18 cellular contexts compared by ENCODE assay signal in genomic region chr20:35499271-35499670, GRCh38. TPM values are rescaled to one million over a fixed set of nuclear protein-coding genes. Genes with fewer than 3 reads are reported as not detected.
DNase-seq lines count a peak whose midpoint lies in the region; ATAC-seq lines count a peak whose summit lies in the region.
"Had no signal": no experiment of that assay in that cellular context is flagged by ENCODE, and none has a peak within 500 bp of the region (broad histone marks: within the 10 kb centered on the region; RNA-seq: fewer than 3 reads in every experiment).

No MANE protein-coding gene starts in this region.

- H3K9me3 Mint-ChIP-seq in activated naive CD4-positive, alpha-beta T cell treated with anti-CD3 and anti-CD28 coated beads, Interleukin-2, amount 10 ng/mL, durations not matched to agents 7 days and 5 days: no peaks in the 10 kb centered on the region
- H3K9me3 Mint-ChIP-seq in memory B cell: no peaks in the 10 kb centered on the region
- no peaks in the 10 kb centered on the region for H3K9me3 Mint-ChIP-seq in stimulated activated effector memory CD8-positive, alpha-beta T cell treated with anti-CD3 and anti-CD28 coated beads, Interleukin-12 subunit alpha, Interleukin-12 subunit beta, amount 100 ng/mL, for 72 hours
- H3K9me3 Mint-ChIP-seq: CD8-positive, alpha-beta T cell had no signal

- CTCF ChIA-PET in activated naive CD4-positive, alpha-beta T cell treated with anti-CD3 and anti-CD28 coated beads, Interleukin-2, amount 10 ng/mL, durations not matched to agents 7 days and 5 days (lab: Charles Lee): no interaction called here

- peaks cover 14% of the 10 kb centered on the region for H3K4me1 Mint-ChIP-seq in activated naive CD4-positive, alpha-beta T cell treated with anti-CD3 and anti-CD28 coated beads, Interleukin-2, amount 10 ng/mL, durations not matched to agents 7 days and 5 days
- H3K4me1 Mint-ChIP-seq in T-helper 17 cell (peaks cover 39% of the 10 kb centered on the region), memory B cell (peaks cover 39% of the 10 kb centered on the region)
- peaks cover 50% of the 10 kb centered on the region for H3K4me1 Mint-ChIP-seq in stimulated activated effector memory CD8-positive, alpha-beta T cell treated with anti-CD3 and anti-CD28 coated beads, Interleukin-12 subunit alpha, Interleukin-12 subunit beta, amount 100 ng/mL, for 72 hours

- H3K4me3 Mint-ChIP-seq in activated naive CD4-positive, alpha-beta T cell treated with anti-CD3 and anti-CD28 coated beads, Interleukin-2, amount 10 ng/mL, durations not matched to agents 7 days and 5 days: no peak overlapping the region
- no peak overlapping the region for H3K4me3 Mint-ChIP-seq in T-helper 17 cell
- no peak overlapping the region for H3K4me3 Mint-ChIP-seq in memory B cell
- no peak overlapping the region for H3K4me3 Mint-ChIP-seq in stimulated activated effector memory CD8-positive, alpha-beta T cell treated with anti-CD3 and anti-CD28 coated beads, Interleukin-12 subunit alpha, Interleukin-12 subunit beta, amount 100 ng/mL, for 72 hours
- H3K4me3 Mint-ChIP-seq: CD8-positive, alpha-beta T cell had no signal

- H3K9me3 ChIP-seq in T-helper 17 cell (ENCODE audit: control insufficient read depth, low read length, poor library complexity, severe bottlenecking): no peaks in the 10 kb centered on the region
- H3K9me3 ChIP-seq: MG63 had no signal

- DNase-seq in activated naive CD4-positive, alpha-beta T cell treated with anti-CD3 and anti-CD28 coated beads, Interleukin-2, amount 10 ng/mL, durations not matched to agents 7 days and 5 days: no peak
- no peak for DNase-seq in activated naive CD4-positive, alpha-beta T cell (lab: John Stamatoyannopoulos, UW)
- DNase-seq in T-helper 17 cell (no peak), memory B cell (ENCODE audit: low spot score in 2 of 2) (no peak), NCI-H2227 treated with DMSO at 0.1 percent for 48 hours (lab: John Stamatoyannopoulos, UW) (no peak), NCI-H2196 treated with DMSO at 0.1 percent for 48 hours (lab: John Stamatoyannopoulos, UW; ENCODE audit: unreplicated experiment) (no peak)
- DNase-seq in stimulated activated effector memory CD8-positive, alpha-beta T cell treated with anti-CD3 and anti-CD28 coated beads, Interleukin-12 subunit alpha, Interleukin-12 subunit beta, amount 100 ng/mL, for 72 hours (ENCODE audit: low spot score in 2 of 2): no peak
- DNase-seq: CD8-positive, alpha-beta T cell; DMS53; Kasumi-1; MG63; NCI-H1048; NCI-H1436; NCI-H2029; NCI-H446 treated with DMSO at 0.1 percent for 48 hours had no signal

- H3K36me3 Mint-ChIP-seq in activated naive CD4-positive, alpha-beta T cell treated with anti-CD3 and anti-CD28 coated beads, Interleukin-2, amount 10 ng/mL, durations not matched to agents 7 days and 5 days: peaks cover 72% of the 10 kb centered on the region
- peaks cover 39% of the 10 kb centered on the region for H3K36me3 Mint-ChIP-seq in T-helper 17 cell (ENCODE audit: low read depth)
- H3K36me3 Mint-ChIP-seq in memory B cell: peaks cover 55% of the 10 kb centered on the region
- peaks cover 95% of the 10 kb centered on the region for H3K36me3 Mint-ChIP-seq in stimulated activated effector memory CD8-positive, alpha-beta T cell treated with anti-CD3 and anti-CD28 coated beads, Interleukin-12 subunit alpha, Interleukin-12 subunit beta, amount 100 ng/mL, for 72 hours

- no peaks in the 10 kb centered on the region for H3K27me3 Mint-ChIP-seq in activated naive CD4-positive, alpha-beta T cell treated with anti-CD3 and anti-CD28 coated beads, Interleukin-2, amount 10 ng/mL, durations not matched to agents 7 days and 5 days
- H3K27me3 Mint-ChIP-seq in T-helper 17 cell (no peaks in the 10 kb centered on the region), memory B cell (no peaks in the 10 kb centered on the region)

- ATAC-seq in T-helper 17 cell (no peak), memory B cell (ENCODE audit: low read depth) (no peak), GM19023 (IDR thresholded peaks at IDR 0.05; ENCODE audit: unreplicated experiment) (no peak)
- no peak for ATAC-seq in stimulated activated effector memory CD8-positive, alpha-beta T cell treated with anti-CD3 and anti-CD28 coated beads, Interleukin-12 subunit alpha, Interleukin-12 subunit beta, amount 100 ng/mL, for 72 hours
- ATAC-seq: CD8-positive, alpha-beta T cell; Panc1 had no signal

- peak overlapping the region; percentile 19 for H3K27ac Mint-ChIP-seq in activated naive CD4-positive, alpha-beta T cell treated with anti-CD3 and anti-CD28 coated beads, Interleukin-2, amount 10 ng/mL, durations not matched to agents 7 days and 5 days
- H3K27ac Mint-ChIP-seq in T-helper 17 cell (peak overlapping the region; percentile 27), memory B cell (peak overlapping the region; percentile 43)
- H3K27ac Mint-ChIP-seq in stimulated activated effector memory CD8-positive, alpha-beta T cell treated with anti-CD3 and anti-CD28 coated beads, Interleukin-12 subunit alpha, Interleukin-12 subunit beta, amount 100 ng/mL, for 72 hours: peak overlapping the region; percentile 81
- H3K27ac Mint-ChIP-seq: CD8-positive, alpha-beta T cell had no signal

RNA-seq across cellular contexts. Expression of gene C20orf173, which starts 30.2 kb away (rescaled TPM):
- total RNA-seq in T-helper 17 cell: not detected
- total RNA-seq: CD8-positive, alpha-beta T cell; H1 had no signal

RNA-seq across cellular contexts. Expression of gene ERGIC3, which starts 42.6 kb away (rescaled TPM):
- total RNA-seq in T-helper 17 cell: 100 to 1,000 TPM; 139 to 158 TPM

RNA-seq across cellular contexts. Expression of gene CEP250, which starts 43.9 kb away (rescaled TPM):
- 10 to 100 TPM; 36.6 to 44.4 TPM for total RNA-seq in T-helper 17 cell

Comparison
In these comparisons a context has a peak if more than half of its experiments do, and no peak if none do; other contexts are left out.
1. H3K27ac Mint-ChIP-seq: peak in every context shown above with its lines; median percentile 81 in stimulated activated effector memory CD8-positive, alpha-beta T cell treated with anti-CD3 and anti-CD28 coated beads, Interleukin-12 subunit alpha, Interleukin-12 subunit beta, amount 100 ng/mL, for 72 hours; 43 in memory B cell; 27 in T-helper 17 cell; 19 in activated naive CD4-positive, alpha-beta T cell treated with anti-CD3 and anti-CD28 coated beads, Interleukin-2, amount 10 ng/mL, durations not matched to agents 7 days and 5 days.